Comparison of ENCODE assay signal across 16 cellular contexts in the genomic region with DNA sequence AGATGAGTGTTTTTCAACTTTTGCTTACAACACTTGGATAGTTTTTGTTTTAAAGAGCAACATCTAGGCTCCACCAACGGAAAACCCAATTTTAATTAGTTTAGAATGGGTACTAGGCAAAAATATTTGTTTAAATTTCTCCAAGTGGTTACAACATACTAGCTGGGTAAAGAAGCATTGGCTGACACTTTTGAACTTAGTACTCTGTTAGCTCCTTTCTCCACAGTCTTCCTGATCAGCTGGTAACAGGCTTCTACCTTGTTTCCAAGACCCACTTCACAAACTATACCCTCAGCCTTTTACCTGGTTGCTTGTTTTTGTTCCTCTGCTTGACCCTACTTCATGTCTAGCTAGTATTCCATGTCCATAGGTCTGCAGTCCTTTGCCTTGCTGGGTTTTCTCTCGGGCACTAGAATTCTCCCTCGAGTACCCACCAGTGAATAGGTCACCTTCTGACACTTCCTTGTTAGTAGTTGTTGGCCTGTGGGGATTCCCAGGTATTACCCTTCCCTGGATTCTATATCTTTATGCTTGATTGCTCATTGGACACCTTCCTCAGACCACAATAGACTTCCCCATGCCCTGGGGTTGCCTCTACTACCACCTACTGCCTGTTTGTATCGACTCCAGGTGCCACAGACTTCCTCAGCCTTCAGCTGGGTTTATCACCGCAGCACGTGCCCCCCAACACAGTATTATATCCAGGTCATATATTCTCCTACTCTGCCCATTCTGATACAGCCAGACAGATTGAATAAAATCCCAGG. TPM values are rescaled to one million over a fixed set of nuclear protein-coding genes. Genes with fewer than 3 reads are reported as not detected.
"Had no signal": no experiment of that assay in that cellular context is flagged by ENCODE, and none has a peak within 500 bp of the region (broad histone marks: within the 10 kb centered on the region; RNA-seq: fewer than 3 reads in every experiment).

No MANE protein-coding gene starts in this region.

- H3K27me3 ChIP-seq: ascending aorta, cardiac muscle cell, sigmoid colon, upper lobe of right lung had no signal

- H3K27ac ChIP-seq: ascending aorta, cardiac muscle cell, prostate gland, sigmoid colon, upper lobe of right lung had no signal

- H3K27me3 Mint-ChIP-seq: activated naive CD8-positive, alpha-beta T cell treated with anti-CD3 and anti-CD28 coated beads, Interleukin-2, amount 50 U/mL, for 24 hours had no signal

- ATAC-seq: activated naive CD8-positive, alpha-beta T cell treated with anti-CD3 and anti-CD28 coated beads, Interleukin-2, amount 50 U/mL, for 24 hours; upper lobe of right lung had no signal

- FAIRE-seq: endothelial cell of umbilical vein had no signal

- H3K27ac Mint-ChIP-seq: activated CD4-positive, alpha-beta memory T cell treated with anti-CD3 and anti-CD28 coated beads, Interleukin-2, amount 10 ng/mL, durations not matched to agents 7 days and 5 days; activated naive CD8-positive, alpha-beta T cell treated with anti-CD3 and anti-CD28 coated beads, Interleukin-2, amount 50 U/mL, for 24 hours; immature natural killer cell; nephron had no signal

- H3K9me3 ChIP-seq: ascending aorta, prostate gland, sigmoid colon, upper lobe of right lung had no signal

- H3K4me3 ChIP-seq: ascending aorta, cardiac muscle cell, prostate gland, sigmoid colon, upper lobe of right lung had no signal

- H3K36me3 Mint-ChIP-seq: immature natural killer cell had no signal

- H3K4me3 Mint-ChIP-seq: activated CD4-positive, alpha-beta memory T cell treated with anti-CD3 and anti-CD28 coated beads, Interleukin-2, amount 10 ng/mL, durations not matched to agents 7 days and 5 days; activated naive CD8-positive, alpha-beta T cell treated with anti-CD3 and anti-CD28 coated beads, Interleukin-2, amount 50 U/mL, for 24 hours; immature natural killer cell; nephron had no signal

- H3K36me3 ChIP-seq: ascending aorta, cardiac muscle cell, prostate gland, sigmoid colon, upper lobe of right lung had no signal

- DNase-seq: activated CD4-positive, alpha-beta memory T cell treated with anti-CD3 and anti-CD28 coated beads, Interleukin-2, amount 10 ng/mL, durations not matched to agents 7 days and 5 days; activated CD8-positive, alpha-beta memory T cell treated with anti-CD3 and anti-CD28 coated beads, Interleukin-2, amount 50 U/mL, for 4 hours; activated naive CD8-positive, alpha-beta T cell treated with anti-CD3 and anti-CD28 coated beads, Interleukin-2, amount 50 U/mL, for 24 hours; hypothalamus; immature natural killer cell; occipital lobe; sigmoid colon; stimulated activated CD4-positive, alpha-beta T cell treated with anti-CD3 and anti-CD28 coated beads, Interleukin-12 subunit alpha, Interleukin-12 subunit beta, amount 100 ng/mL, for 4 hours; stimulated activated naive CD4-positive, alpha-beta T cell treated with Interleukin-2 at 50 U/mL for 16 hours; T-helper 9 cell; upper lobe of right lung had no signal

- H3K9me3 Mint-ChIP-seq: activated CD4-positive, alpha-beta memory T cell treated with anti-CD3 and anti-CD28 coated beads, Interleukin-2, amount 10 ng/mL, durations not matched to agents 7 days and 5 days; activated naive CD8-positive, alpha-beta T cell treated with anti-CD3 and anti-CD28 coated beads, Interleukin-2, amount 50 U/mL, for 24 hours had no signal

- H3K4me1 Mint-ChIP-seq: activated CD4-positive, alpha-beta memory T cell treated with anti-CD3 and anti-CD28 coated beads, Interleukin-2, amount 10 ng/mL, durations not matched to agents 7 days and 5 days; immature natural killer cell; nephron had no signal

- H3K4me1 ChIP-seq: ascending aorta, prostate gland, upper lobe of right lung had no signal

RNA-seq across cellular contexts. Expression of a gene that starts 42.0 kb away (rescaled TPM):
- total RNA-seq: activated CD4-positive, alpha-beta memory T cell treated with anti-CD3 and anti-CD28 coated beads, Interleukin-2, amount 10 ng/mL, durations not matched to agents 7 days and 5 days; ascending aorta; cardiac muscle cell; endothelial cell of umbilical vein; occipital lobe; sigmoid colon; upper lobe of right lung had no signal
- polyA plus RNA-seq: cardiac muscle cell, endothelial cell of umbilical vein, immature natural killer cell, sigmoid colon had no signal
